ENCODE assay signal across 13 cellular contexts in genomic region chr12:100077367-100077766, GRCh38.
DNase-seq lines count a peak whose midpoint lies in the region; ATAC-seq and TF ChIP-seq lines count a peak whose summit lies in the region.
"Had no signal": no experiment of that assay in that cellular context is flagged by ENCODE, and none has a peak within 500 bp of the region (broad histone marks: within the 10 kb centered on the region; RNA-seq: fewer than 3 reads in every experiment).

No MANE protein-coding gene starts in this region.

- H3K36me3 ChIP-seq in GM23338 (ENCODE audit: insufficient read depth): peaks cover 26% of the 10 kb centered on the region

- ATAC-seq in GM23338: no peak
- ATAC-seq: activated CD4-positive, alpha-beta T cell treated with anti-CD3 and anti-CD28 coated beads for 36 hours; left ventricle myocardium superior had no signal

- peak; percentile 29 for DNase-seq in GM23338 (ENCODE audit: low spot score)
- DNase-seq in RKO (ENCODE audit: low spot score): peak; percentile 31
- DNase-seq in fibroblast of gingiva (ENCODE audit: low read depth): peak; percentile 41
- DNase-seq in pons (ENCODE audit: low spot score): peak; percentile 28
- no peak for DNase-seq in AG08396 (ENCODE audit: low spot score)
- DNase-seq in mesothelial cell of epicardium (ENCODE audit: low spot score in 2 of 2, unreplicated experiment in 2 of 2): no peak
- DNase-seq in GM10266 (ENCODE audit: extremely low spot score): no peak
- DNase-seq: activated CD4-positive, alpha-beta T cell treated with anti-CD3 and anti-CD28 coated beads for 36 hours; activated T-cell treated with anti-CD3 and anti-CD28 coated beads, Interleukin-2, amount 50 U/mL, for 48 hours; left ventricle myocardium superior; NCI-H2171 had no signal

- no peak overlapping the region for H3K27ac ChIP-seq in GM23338 (ENCODE audit: low read depth)
- H3K27ac ChIP-seq: adrenal gland had no signal

- H2AFZ ChIP-seq in GM23338: no peak overlapping the region

- no peak overlapping the region for H3K4me3 ChIP-seq in GM23338
- H3K4me3 ChIP-seq: adrenal gland had no signal

- TF ChIP-seq CTCF in GM23338 (conservative IDR thresholded peaks at IDR 0.05; ENCODE audit: low read depth in 2 of 2) (peak; percentile 39 to 55), mesothelial cell of epicardium (IDR thresholded peaks at IDR 0.05; ENCODE audit: unreplicated experiment) (no peak), GM10266 (IDR thresholded peaks at IDR 0.05; ENCODE audit: control insufficient read depth, insufficient read depth, low read depth, missing control alignments) (no peak)

- no peaks in the 10 kb centered on the region for H3K27me3 ChIP-seq in GM23338 (ENCODE audit: insufficient read depth)
- H3K27me3 ChIP-seq: adrenal gland had no signal

- no peaks in the 10 kb centered on the region for H3K4me1 ChIP-seq in GM23338 (ENCODE audit: insufficient read depth)
- H3K4me1 ChIP-seq: adrenal gland, Caco-2 had no signal

- H3K9me2 ChIP-seq in GM23338 (ENCODE audit: insufficient read depth): 0 out of 2 replicates have a peak, but pooled peaks cover 3% of the 10 kb centered on the region

- H3K4me3 Mint-ChIP-seq in GM23338: no peak overlapping the region
- H3K4me3 Mint-ChIP-seq in mesothelial cell of epicardium: no peak overlapping the region
- H3K4me3 Mint-ChIP-seq: activated CD4-positive, alpha-beta T cell treated with anti-CD3 and anti-CD28 coated beads for 36 hours had no signal

- H3K79me2 ChIP-seq in GM23338 (replicated peaks; ENCODE audit: insufficient read depth): no peaks in the 10 kb centered on the region

- H3K9me3 Mint-ChIP-seq in GM23338 (peaks cover 33% of the 10 kb centered on the region), mesothelial cell of epicardium (peaks cover 41% of the 10 kb centered on the region)

- no peak overlapping the region for H3K4me2 ChIP-seq in GM23338

- H3K27ac Mint-ChIP-seq in GM23338 (no peak overlapping the region), mesothelial cell of epicardium (no peak overlapping the region)
- H3K27ac Mint-ChIP-seq: activated CD4-positive, alpha-beta T cell treated with anti-CD3 and anti-CD28 coated beads for 36 hours had no signal

- peaks cover 6% of the 10 kb centered on the region for H3K27me3 Mint-ChIP-seq in GM23338 (ENCODE audit: insufficient read depth, low read depth, poor library complexity)
- no peaks in the 10 kb centered on the region for H3K27me3 Mint-ChIP-seq in mesothelial cell of epicardium (ENCODE audit: low read depth)
- H3K27me3 Mint-ChIP-seq: activated CD4-positive, alpha-beta T cell treated with anti-CD3 and anti-CD28 coated beads for 36 hours had no signal

- no peaks in the 10 kb centered on the region for H3K4me1 Mint-ChIP-seq in GM23338
- H3K4me1 Mint-ChIP-seq in mesothelial cell of epicardium: no peaks in the 10 kb centered on the region
- H3K4me1 Mint-ChIP-seq: activated CD4-positive, alpha-beta T cell treated with anti-CD3 and anti-CD28 coated beads for 36 hours had no signal

- H3F3A ChIP-seq in GM23338 (replicated peaks; ENCODE audit: low read depth): no peaks in the 10 kb centered on the region

- no peaks in the 10 kb centered on the region; the same call in 1 of the 2 replicates for H4K20me1 ChIP-seq in GM23338 (replicated peaks; ENCODE audit: insufficient read depth)

- H3K36me3 Mint-ChIP-seq in GM23338 (ENCODE audit: low read depth) (peaks cover 51% of the 10 kb centered on the region), mesothelial cell of epicardium (peaks cover 66% of the 10 kb centered on the region)

TF ChIP-seq in GM23338, 12 proteins besides CTCF, POLR2A, EP300 and RAD21 (continues in another document):
- TF ChIP-seq ZNF331 (CRISPR knock-in tag; IDR thresholded peaks at IDR 0.05; ENCODE audit: low read depth) (no peak), ZNF114 (CRISPR knock-in tag; IDR thresholded peaks at IDR 0.05) (no peak), STAT1 (IDR thresholded peaks at IDR 0.05; ENCODE audit: unreplicated experiment) (no peak), JUNB (IDR thresholded peaks at IDR 0.05; ENCODE audit: unreplicated experiment) (no peak), NANOG (IDR thresholded peaks at IDR 0.05; ENCODE audit: borderline replicate concordance) (no peak), POLR2AphosphoS5 (IDR thresholded peaks at IDR 0.05; ENCODE audit: low read depth) (no peak), EZH2phosphoT487 (IDR thresholded peaks at IDR 0.05; ENCODE audit: unreplicated experiment) (no peak), EZH2 (IDR thresholded peaks at IDR 0.05; ENCODE audit: low read depth, unreplicated experiment) (no peak), CREB1 (CRISPR knock-in tag; IDR thresholded peaks at IDR 0.05; ENCODE audit: low read depth) (no peak), ETS1 (IDR thresholded peaks at IDR 0.05) (no peak)
- TF ChIP-seq, protein P1, sequence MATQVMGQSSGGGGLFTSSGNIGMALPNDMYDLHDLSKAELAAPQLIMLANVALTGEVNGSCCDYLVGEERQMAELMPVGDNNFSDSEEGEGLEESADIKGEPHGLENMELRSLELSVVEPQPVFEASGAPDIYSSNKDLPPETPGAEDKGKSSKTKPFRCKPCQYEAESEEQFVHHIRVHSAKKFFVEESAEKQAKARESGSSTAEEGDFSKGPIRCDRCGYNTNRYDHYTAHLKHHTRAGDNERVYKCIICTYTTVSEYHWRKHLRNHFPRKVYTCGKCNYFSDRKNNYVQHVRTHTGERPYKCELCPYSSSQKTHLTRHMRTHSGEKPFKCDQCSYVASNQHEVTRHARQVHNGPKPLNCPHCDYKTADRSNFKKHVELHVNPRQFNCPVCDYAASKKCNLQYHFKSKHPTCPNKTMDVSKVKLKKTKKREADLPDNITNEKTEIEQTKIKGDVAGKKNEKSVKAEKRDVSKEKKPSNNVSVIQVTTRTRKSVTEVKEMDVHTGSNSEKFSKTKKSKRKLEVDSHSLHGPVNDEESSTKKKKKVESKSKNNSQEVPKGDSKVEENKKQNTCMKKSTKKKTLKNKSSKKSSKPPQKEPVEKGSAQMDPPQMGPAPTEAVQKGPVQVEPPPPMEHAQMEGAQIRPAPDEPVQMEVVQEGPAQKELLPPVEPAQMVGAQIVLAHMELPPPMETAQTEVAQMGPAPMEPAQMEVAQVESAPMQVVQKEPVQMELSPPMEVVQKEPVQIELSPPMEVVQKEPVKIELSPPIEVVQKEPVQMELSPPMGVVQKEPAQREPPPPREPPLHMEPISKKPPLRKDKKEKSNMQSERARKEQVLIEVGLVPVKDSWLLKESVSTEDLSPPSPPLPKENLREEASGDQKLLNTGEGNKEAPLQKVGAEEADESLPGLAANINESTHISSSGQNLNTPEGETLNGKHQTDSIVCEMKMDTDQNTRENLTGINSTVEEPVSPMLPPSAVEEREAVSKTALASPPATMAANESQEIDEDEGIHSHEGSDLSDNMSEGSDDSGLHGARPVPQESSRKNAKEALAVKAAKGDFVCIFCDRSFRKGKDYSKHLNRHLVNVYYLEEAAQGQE (IDR thresholded peaks at IDR 0.05; ENCODE audit: unreplicated experiment): no peak

Comparison
In these comparisons a context has a peak if more than half of its experiments do, and no peak if none do; other contexts are left out.
1. DNase-seq: peak in GM23338 (single experiment), RKO (single experiment), fibroblast of gingiva (single experiment) and pons (single experiment); none in AG08396 (single experiment), mesothelial cell of epicardium (0 of 2) and GM10266 (single experiment).
2. CTCF ChIP-seq: peak in GM23338 (2 of 2); none in mesothelial cell of epicardium (single experiment) and GM10266 (single experiment).